In the genomic region with DNA sequence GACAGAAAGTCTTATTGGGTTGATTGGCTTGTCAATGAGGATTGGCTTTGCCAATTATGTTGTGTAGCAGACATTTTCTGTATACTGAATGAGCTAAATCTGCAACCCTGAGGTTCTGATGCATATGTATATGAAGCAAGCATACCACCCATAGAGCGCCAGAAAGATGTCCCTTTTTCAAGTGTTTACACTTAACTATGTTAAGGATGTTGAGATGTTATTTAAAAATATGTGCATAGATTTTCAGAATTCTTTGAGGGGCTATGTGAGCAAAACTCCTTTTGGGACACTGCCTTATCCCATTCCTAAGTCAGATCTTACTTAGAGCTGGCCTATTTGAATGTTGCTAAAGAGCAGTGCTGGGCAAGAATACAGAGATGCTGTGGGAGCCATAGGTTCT, we compare ENCODE assay signal across 13 cellular contexts. TPM values are rescaled to one million over a fixed set of nuclear protein-coding genes. Genes with fewer than 3 reads are reported as not detected.
A peak's percentile ranks its signal among the peaks of the same experiment; 100 is the strongest.
DNase-seq lines count a peak whose midpoint lies in the region; ATAC-seq and TF ChIP-seq lines count a peak whose summit lies in the region.
"Had no signal": no experiment of that assay in that cellular context is flagged by ENCODE, and none has a peak within 500 bp of the region (broad histone marks: within the 10 kb centered on the region; RNA-seq: fewer than 3 reads in every experiment).

No MANE protein-coding gene starts in this region.

- H3K27ac Mint-ChIP-seq in activated naive CD4-positive, alpha-beta T cell treated with anti-CD3 and anti-CD28 coated beads for 36 hours, result peak overlapping the region; percentile 9
- H3K27ac Mint-ChIP-seq in MCF 10A (ENCODE audit: low read depth, unreplicated experiment) (no peak overlapping the region), type B pancreatic cell (peak overlapping the region; percentile 100)
- peak overlapping the region in 7 of 9 donors; percentile 61 to 98 (median 92) for H3K27ac Mint-ChIP-seq in naive thymus-derived CD4-positive, alpha-beta T cell

- CTCF ChIA-PET in activated naive CD4-positive, alpha-beta T cell treated with anti-CD3 and anti-CD28 coated beads for 36 hours (lab: Charles Lee), result interaction anchor here (1.0 to 1.2 kb wide), 2 partner anchors 365 to 588 kb away, joined by 3 to 5 read pairs; no protein-coding TSS in a partner anchor
- CTCF ChIA-PET in MCF 10A (lab: Yijun Ruan, JAX), result no interaction called here
- CTCF ChIA-PET in naive thymus-derived CD4-positive, alpha-beta T cell (lab: Charles Lee), result interaction anchor here (1.6 kb wide), 1 partner anchor 12 kb away, joined by 3 read pairs; no protein-coding TSS in a partner anchor

- H3K4me3 Mint-ChIP-seq in activated naive CD4-positive, alpha-beta T cell treated with anti-CD3 and anti-CD28 coated beads for 36 hours, result no peak overlapping the region
- H3K4me3 Mint-ChIP-seq in MCF 10A (ENCODE audit: unreplicated experiment) (peak overlapping the region; percentile 94), type B pancreatic cell (peak overlapping the region; percentile 79)
- H3K4me3 Mint-ChIP-seq in naive thymus-derived CD4-positive, alpha-beta T cell, result peak overlapping the region in 8 of 10 donors; percentile 34 to 97 (median 47)

- POLR2A ChIA-PET in MCF 10A (lab: Yijun Ruan, JAX), result interaction anchor here (0.6 to 9.2 kb wide), 6 partner anchors 10 to 273 kb away, joined by 3 to 132 read pairs (median 20); partner anchors contain the start of gene HIVEP2
- POLR2A ChIA-PET in naive thymus-derived CD4-positive, alpha-beta T cell (lab: Charles Lee), result no interaction called here

- H3K36me3 Mint-ChIP-seq in activated naive CD4-positive, alpha-beta T cell treated with anti-CD3 and anti-CD28 coated beads for 36 hours (ENCODE audit: low read depth), result peaks cover 5% of the 10 kb centered on the region
- H3K36me3 Mint-ChIP-seq in MCF 10A (ENCODE audit: insufficient read depth, unreplicated experiment), result no peaks in the 10 kb centered on the region
- peaks cover 0 to 3% (median 0%) of the 10 kb centered on the region in 5 donors for H3K36me3 Mint-ChIP-seq in naive thymus-derived CD4-positive, alpha-beta T cell
- H3K36me3 Mint-ChIP-seq in type B pancreatic cell, result no peaks in the 10 kb centered on the region

- H3K9me3 Mint-ChIP-seq in activated naive CD4-positive, alpha-beta T cell treated with anti-CD3 and anti-CD28 coated beads for 36 hours, result no peaks in the 10 kb centered on the region
- H3K9me3 Mint-ChIP-seq in MCF 10A (ENCODE audit: unreplicated experiment) (peaks cover 8% of the 10 kb centered on the region), type B pancreatic cell (no peaks in the 10 kb centered on the region)
- peaks cover 0 to 4% (median 0%) of the 10 kb centered on the region in 11 donors for H3K9me3 Mint-ChIP-seq in naive thymus-derived CD4-positive, alpha-beta T cell

- no peaks in the 10 kb centered on the region for H3K9me3 ChIP-seq in naive thymus-derived CD4-positive, alpha-beta T cell (ENCODE audit: control insufficient read depth in 2 of 3, low read length in 3 of 3)
- H3K9me3 ChIP-seq: prostate gland had no signal

- H3K4me1 ChIP-seq in naive thymus-derived CD4-positive, alpha-beta T cell (ENCODE audit: control insufficient read depth in 2 of 2, insufficient read depth in 2 of 2, low read length in 2 of 2), result peaks cover 8% of the 10 kb centered on the region in 2 donors
- H3K4me1 ChIP-seq: prostate gland had no signal

- H3K4me3 ChIP-seq in naive thymus-derived CD4-positive, alpha-beta T cell (ENCODE audit: low read length), result no peak overlapping the region
- H3K4me3 ChIP-seq: prostate gland had no signal

- peaks cover 28% of the 10 kb centered on the region for H3K4me1 Mint-ChIP-seq in activated naive CD4-positive, alpha-beta T cell treated with anti-CD3 and anti-CD28 coated beads for 36 hours (ENCODE audit: low read depth)
- peaks cover 37% of the 10 kb centered on the region for H3K4me1 Mint-ChIP-seq in MCF 10A (ENCODE audit: insufficient read depth, unreplicated experiment)
- peaks cover 18 to 34% (median 28%) of the 10 kb centered on the region in 7 donors for H3K4me1 Mint-ChIP-seq in naive thymus-derived CD4-positive, alpha-beta T cell
- H3K4me1 Mint-ChIP-seq in type B pancreatic cell (ENCODE audit: unreplicated experiment), result peaks cover 35% of the 10 kb centered on the region

- TF ChIP-seq CTCF in MCF 10A (IDR thresholded peaks at IDR 0.05; ENCODE audit: unreplicated experiment), result no peak
- no peak for TF ChIP-seq CTCF in type B pancreatic cell (conservative IDR thresholded peaks at IDR 0.05)

- no peak for ATAC-seq in naive thymus-derived CD4-positive, alpha-beta T cell
- ATAC-seq in GM19328 (IDR thresholded peaks at IDR 0.05; ENCODE audit: unreplicated experiment), result no peak
- ATAC-seq in GM19035 (IDR thresholded peaks at IDR 0.05; ENCODE audit: unreplicated experiment), result no peak
- no peak for ATAC-seq in left cardiac atrium

- DNase-seq in activated naive CD4-positive, alpha-beta T cell treated with anti-CD3 and anti-CD28 coated beads for 36 hours, result no peak
- no peak for DNase-seq in activated naive CD4-positive, alpha-beta T cell (lab: John Stamatoyannopoulos, UW)
- no peak for DNase-seq in MCF 10A (ENCODE audit: unreplicated experiment)
- DNase-seq in naive thymus-derived CD4-positive, alpha-beta T cell, result no peak
- no peak for DNase-seq in type B pancreatic cell (ENCODE audit: extremely low spot score, unreplicated experiment)
- no peak for DNase-seq in left cardiac atrium
- DNase-seq: activated gamma-delta T cell treated with Interleukin-2 at 50 U/mL for 16 hours, COR-L47, HCEC 1CT, NCI-H1694 treated with DMSO at 0.1 percent for 48 hours had no signal

- BruUV-seq in MCF 10A (replicated peaks; lab: Mats Ljungman, UMichigan), result no TSS peak

- H3K36me3 ChIP-seq in naive thymus-derived CD4-positive, alpha-beta T cell (ENCODE audit: control insufficient read depth in 2 of 3, insufficient read depth in 3 of 3, low read length in 3 of 3), result peaks cover 0 to 4% (median 0%) of the 10 kb centered on the region in 3 experiments
- H3K36me3 ChIP-seq: prostate gland had no signal

- H3K27me3 ChIP-seq in naive thymus-derived CD4-positive, alpha-beta T cell (ENCODE audit: control insufficient read depth in 2 of 2, insufficient read depth in 2 of 2, low read length in 2 of 2), result no peaks in the 10 kb centered on the region

- H3K27me3 Mint-ChIP-seq in activated naive CD4-positive, alpha-beta T cell treated with anti-CD3 and anti-CD28 coated beads for 36 hours (ENCODE audit: low read depth), result no peaks in the 10 kb centered on the region
- H3K27me3 Mint-ChIP-seq in MCF 10A (ENCODE audit: insufficient read depth, unreplicated experiment) (no peaks in the 10 kb centered on the region), type B pancreatic cell (no peaks in the 10 kb centered on the region)
- no peaks in the 10 kb centered on the region for H3K27me3 Mint-ChIP-seq in naive thymus-derived CD4-positive, alpha-beta T cell

- intact Hi-C loops in activated naive CD4-positive, alpha-beta T cell treated with anti-CD3 and anti-CD28 coated beads for 36 hours (cut with micrococcal nuclease), result loop anchor here (5.0 kb wide), 2 partner anchors 780 to 915 kb away; partner anchors contain the start of genes LTV1, NMBR and VTA1
- intact Hi-C loops in MCF 10A (cut with micrococcal nuclease), result loop anchor here (5.0 to 10.0 kb wide), 2 partner anchors 175 to 362 kb away; no protein-coding TSS in a partner anchor
- intact Hi-C loops in naive thymus-derived CD4-positive, alpha-beta T cell (cut with micrococcal nuclease), result loop anchor here (5.0 to 10.0 kb wide), 4 partner anchors 390 to 858 kb away; partner anchors contain the start of genes ADAT2 (in 1 of the 2), FUCA2 (in 1 of the 2) and PEX3 (in 1 of the 2)
- intact Hi-C loops in left cardiac atrium (cut with DNase I), result no loop called here

- no peak overlapping the region for H3K27ac ChIP-seq in naive thymus-derived CD4-positive, alpha-beta T cell (ENCODE audit: low read depth, low read length)
- H3K27ac ChIP-seq: prostate gland had no signal

RNA-seq across cellular contexts. Expression of gene AIG1, which starts 1.9 kb away (rescaled TPM):
- total RNA-seq in activated naive CD4-positive, alpha-beta T cell treated with anti-CD3 and anti-CD28 coated beads for 36 hours, result 10 to 100 TPM; 26.1 to 28.0 TPM
- total RNA-seq in MCF 10A (2022) (106 and 120 TPM in 2 replicates), type B pancreatic cell (ENCODE audit: low replicate concordance) (34.3 and 37.8 TPM in 2 replicates), left cardiac atrium (10 to 100 TPM; 44.8 to 49.7 TPM)
- 10 to 100 TPM in 2 of 5 experiments, 1 to 10 TPM in 3; 6.8 to 10.8 (median 8.8) TPM for total RNA-seq in naive thymus-derived CD4-positive, alpha-beta T cell
- polyA plus RNA-seq in naive thymus-derived CD4-positive, alpha-beta T cell, result 10 to 100 TPM; 21.0 to 21.8 TPM

Comparison
In these comparisons a context has a peak if more than half of its experiments do, and no peak if none do; other contexts are left out.
1. intact Hi-C loops: an anchor here in activated naive CD4-positive, alpha-beta T cell treated with anti-CD3 and anti-CD28 coated beads for 36 hours (5.0 kb wide), MCF 10A (5.0 to 10.0 kb wide) and naive thymus-derived CD4-positive, alpha-beta T cell (5.0 to 10.0 kb wide); none called in left cardiac atrium.